ENCODE assay signal across 1 cellular context in the genomic region with DNA sequence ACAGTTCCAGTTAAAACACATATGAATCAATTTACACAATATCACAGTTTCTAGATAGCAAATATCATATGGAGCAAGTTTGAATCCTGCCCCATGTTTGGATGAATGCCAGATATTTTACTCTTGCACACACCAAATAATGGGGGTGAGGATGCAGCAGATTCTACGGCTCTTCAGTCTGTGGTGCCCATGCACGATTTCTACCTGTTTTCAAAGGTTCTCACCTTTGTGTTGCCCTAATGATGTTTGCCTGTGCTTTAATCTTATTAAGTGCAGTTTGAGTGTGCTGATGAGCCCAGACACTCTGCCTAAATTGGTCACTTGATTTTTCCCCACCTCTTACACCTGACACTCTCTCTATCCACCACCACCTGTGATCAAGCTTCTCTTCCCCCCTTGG.
TF ChIP-seq lines count a peak whose summit lies in the region.

No MANE protein-coding gene starts in this region.

TF ChIP-seq in WTC11, 78 proteins besides CTCF, POLR2A, EP300 and RAD21 (continued from another document and continues in another):
- TF ChIP-seq, protein P1, sequence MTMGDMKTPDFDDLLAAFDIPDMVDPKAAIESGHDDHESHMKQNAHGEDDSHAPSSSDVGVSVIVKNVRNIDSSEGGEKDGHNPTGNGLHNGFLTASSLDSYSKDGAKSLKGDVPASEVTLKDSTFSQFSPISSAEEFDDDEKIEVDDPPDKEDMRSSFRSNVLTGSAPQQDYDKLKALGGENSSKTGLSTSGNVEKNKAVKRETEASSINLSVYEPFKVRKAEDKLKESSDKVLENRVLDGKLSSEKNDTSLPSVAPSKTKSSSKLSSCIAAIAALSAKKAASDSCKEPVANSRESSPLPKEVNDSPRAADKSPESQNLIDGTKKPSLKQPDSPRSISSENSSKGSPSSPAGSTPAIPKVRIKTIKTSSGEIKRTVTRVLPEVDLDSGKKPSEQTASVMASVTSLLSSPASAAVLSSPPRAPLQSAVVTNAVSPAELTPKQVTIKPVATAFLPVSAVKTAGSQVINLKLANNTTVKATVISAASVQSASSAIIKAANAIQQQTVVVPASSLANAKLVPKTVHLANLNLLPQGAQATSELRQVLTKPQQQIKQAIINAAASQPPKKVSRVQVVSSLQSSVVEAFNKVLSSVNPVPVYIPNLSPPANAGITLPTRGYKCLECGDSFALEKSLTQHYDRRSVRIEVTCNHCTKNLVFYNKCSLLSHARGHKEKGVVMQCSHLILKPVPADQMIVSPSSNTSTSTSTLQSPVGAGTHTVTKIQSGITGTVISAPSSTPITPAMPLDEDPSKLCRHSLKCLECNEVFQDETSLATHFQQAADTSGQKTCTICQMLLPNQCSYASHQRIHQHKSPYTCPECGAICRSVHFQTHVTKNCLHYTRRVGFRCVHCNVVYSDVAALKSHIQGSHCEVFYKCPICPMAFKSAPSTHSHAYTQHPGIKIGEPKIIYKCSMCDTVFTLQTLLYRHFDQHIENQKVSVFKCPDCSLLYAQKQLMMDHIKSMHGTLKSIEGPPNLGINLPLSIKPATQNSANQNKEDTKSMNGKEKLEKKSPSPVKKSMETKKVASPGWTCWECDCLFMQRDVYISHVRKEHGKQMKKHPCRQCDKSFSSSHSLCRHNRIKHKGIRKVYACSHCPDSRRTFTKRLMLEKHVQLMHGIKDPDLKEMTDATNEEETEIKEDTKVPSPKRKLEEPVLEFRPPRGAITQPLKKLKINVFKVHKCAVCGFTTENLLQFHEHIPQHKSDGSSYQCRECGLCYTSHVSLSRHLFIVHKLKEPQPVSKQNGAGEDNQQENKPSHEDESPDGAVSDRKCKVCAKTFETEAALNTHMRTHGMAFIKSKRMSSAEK (CRISPR knock-in tag; IDR thresholded peaks at IDR 0.05; ENCODE audit: borderline replicate concordance): peak; percentile 71; the same call in 1 of the 2 replicates
- TF ChIP-seq TP53 (CRISPR knock-in tag; IDR thresholded peaks at IDR 0.05): no peak
- no peak for TF ChIP-seq TEAD4 (CRISPR knock-in tag; IDR thresholded peaks at IDR 0.05)
- no peak for TF ChIP-seq ATF1 (CRISPR knock-in tag; IDR thresholded peaks at IDR 0.05)
- TF ChIP-seq, protein P2, sequence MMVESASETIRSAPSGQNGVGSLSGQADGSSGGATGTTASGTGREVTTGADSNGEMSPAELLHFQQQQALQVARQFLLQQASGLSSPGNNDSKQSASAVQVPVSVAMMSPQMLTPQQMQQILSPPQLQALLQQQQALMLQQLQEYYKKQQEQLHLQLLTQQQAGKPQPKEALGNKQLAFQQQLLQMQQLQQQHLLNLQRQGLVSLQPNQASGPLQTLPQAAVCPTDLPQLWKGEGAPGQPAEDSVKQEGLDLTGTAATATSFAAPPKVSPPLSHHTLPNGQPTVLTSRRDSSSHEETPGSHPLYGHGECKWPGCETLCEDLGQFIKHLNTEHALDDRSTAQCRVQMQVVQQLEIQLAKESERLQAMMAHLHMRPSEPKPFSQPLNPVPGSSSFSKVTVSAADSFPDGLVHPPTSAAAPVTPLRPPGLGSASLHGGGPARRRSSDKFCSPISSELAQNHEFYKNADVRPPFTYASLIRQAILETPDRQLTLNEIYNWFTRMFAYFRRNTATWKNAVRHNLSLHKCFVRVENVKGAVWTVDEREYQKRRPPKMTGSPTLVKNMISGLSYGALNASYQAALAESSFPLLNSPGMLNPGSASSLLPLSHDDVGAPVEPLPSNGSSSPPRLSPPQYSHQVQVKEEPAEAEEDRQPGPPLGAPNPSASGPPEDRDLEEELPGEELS (CRISPR knock-in tag; IDR thresholded peaks at IDR 0.05): no peak
- TF ChIP-seq, protein P3, sequence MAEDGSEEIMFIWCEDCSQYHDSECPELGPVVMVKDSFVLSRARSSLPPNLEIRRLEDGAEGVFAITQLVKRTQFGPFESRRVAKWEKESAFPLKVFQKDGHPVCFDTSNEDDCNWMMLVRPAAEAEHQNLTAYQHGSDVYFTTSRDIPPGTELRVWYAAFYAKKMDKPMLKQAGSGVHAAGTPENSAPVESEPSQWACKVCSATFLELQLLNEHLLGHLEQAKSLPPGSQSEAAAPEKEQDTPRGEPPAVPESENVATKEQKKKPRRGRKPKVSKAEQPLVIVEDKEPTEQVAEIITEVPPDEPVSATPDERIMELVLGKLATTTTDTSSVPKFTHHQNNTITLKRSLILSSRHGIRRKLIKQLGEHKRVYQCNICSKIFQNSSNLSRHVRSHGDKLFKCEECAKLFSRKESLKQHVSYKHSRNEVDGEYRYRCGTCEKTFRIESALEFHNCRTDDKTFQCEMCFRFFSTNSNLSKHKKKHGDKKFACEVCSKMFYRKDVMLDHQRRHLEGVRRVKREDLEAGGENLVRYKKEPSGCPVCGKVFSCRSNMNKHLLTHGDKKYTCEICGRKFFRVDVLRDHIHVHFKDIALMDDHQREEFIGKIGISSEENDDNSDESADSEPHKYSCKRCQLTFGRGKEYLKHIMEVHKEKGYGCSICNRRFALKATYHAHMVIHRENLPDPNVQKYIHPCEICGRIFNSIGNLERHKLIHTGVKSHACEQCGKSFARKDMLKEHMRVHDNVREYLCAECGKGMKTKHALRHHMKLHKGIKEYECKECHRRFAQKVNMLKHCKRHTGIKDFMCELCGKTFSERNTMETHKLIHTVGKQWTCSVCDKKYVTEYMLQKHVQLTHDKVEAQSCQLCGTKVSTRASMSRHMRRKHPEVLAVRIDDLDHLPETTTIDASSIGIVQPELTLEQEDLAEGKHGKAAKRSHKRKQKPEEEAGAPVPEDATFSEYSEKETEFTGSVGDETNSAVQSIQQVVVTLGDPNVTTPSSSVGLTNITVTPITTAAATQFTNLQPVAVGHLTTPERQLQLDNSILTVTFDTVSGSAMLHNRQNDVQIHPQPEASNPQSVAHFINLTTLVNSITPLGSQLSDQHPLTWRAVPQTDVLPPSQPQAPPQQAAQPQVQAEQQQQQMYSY (CRISPR knock-in tag; IDR thresholded peaks at IDR 0.05): no peak
- no peak for TF ChIP-seq SP1 (CRISPR knock-in tag; conservative IDR thresholded peaks at IDR 0.05)
- no peak for TF ChIP-seq ZNF219 (CRISPR knock-in tag; IDR thresholded peaks at IDR 0.05; ENCODE audit: borderline replicate concordance)
- TF ChIP-seq CREM (CRISPR knock-in tag; IDR thresholded peaks at IDR 0.05): no peak
- no peak for TF ChIP-seq ZBTB21 (CRISPR knock-in tag; IDR thresholded peaks at IDR 0.05; ENCODE audit: borderline replicate concordance)
- TF ChIP-seq NFATC4 (CRISPR knock-in tag; IDR thresholded peaks at IDR 0.05): peak; percentile 86
- TF ChIP-seq, protein P4, sequence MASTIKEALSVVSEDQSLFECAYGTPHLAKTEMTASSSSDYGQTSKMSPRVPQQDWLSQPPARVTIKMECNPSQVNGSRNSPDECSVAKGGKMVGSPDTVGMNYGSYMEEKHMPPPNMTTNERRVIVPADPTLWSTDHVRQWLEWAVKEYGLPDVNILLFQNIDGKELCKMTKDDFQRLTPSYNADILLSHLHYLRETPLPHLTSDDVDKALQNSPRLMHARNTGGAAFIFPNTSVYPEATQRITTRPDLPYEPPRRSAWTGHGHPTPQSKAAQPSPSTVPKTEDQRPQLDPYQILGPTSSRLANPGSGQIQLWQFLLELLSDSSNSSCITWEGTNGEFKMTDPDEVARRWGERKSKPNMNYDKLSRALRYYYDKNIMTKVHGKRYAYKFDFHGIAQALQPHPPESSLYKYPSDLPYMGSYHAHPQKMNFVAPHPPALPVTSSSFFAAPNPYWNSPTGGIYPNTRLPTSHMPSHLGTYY (CRISPR knock-in tag; IDR thresholded peaks at IDR 0.05): no peak
- no peak for TF ChIP-seq OVOL2 (CRISPR knock-in tag; IDR thresholded peaks at IDR 0.05; ENCODE audit: borderline replicate concordance)
- TF ChIP-seq, protein P5, sequence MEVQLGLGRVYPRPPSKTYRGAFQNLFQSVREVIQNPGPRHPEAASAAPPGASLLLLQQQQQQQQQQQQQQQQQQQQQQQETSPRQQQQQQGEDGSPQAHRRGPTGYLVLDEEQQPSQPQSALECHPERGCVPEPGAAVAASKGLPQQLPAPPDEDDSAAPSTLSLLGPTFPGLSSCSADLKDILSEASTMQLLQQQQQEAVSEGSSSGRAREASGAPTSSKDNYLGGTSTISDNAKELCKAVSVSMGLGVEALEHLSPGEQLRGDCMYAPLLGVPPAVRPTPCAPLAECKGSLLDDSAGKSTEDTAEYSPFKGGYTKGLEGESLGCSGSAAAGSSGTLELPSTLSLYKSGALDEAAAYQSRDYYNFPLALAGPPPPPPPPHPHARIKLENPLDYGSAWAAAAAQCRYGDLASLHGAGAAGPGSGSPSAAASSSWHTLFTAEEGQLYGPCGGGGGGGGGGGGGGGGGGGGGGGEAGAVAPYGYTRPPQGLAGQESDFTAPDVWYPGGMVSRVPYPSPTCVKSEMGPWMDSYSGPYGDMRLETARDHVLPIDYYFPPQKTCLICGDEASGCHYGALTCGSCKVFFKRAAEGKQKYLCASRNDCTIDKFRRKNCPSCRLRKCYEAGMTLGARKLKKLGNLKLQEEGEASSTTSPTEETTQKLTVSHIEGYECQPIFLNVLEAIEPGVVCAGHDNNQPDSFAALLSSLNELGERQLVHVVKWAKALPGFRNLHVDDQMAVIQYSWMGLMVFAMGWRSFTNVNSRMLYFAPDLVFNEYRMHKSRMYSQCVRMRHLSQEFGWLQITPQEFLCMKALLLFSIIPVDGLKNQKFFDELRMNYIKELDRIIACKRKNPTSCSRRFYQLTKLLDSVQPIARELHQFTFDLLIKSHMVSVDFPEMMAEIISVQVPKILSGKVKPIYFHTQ (CRISPR knock-in tag; IDR thresholded peaks at IDR 0.05): no peak; the same call in 1 of the 2 replicates
- peak; percentile 83 for TF ChIP-seq ZNF416 (CRISPR knock-in tag; IDR thresholded peaks at IDR 0.05)
- TF ChIP-seq, protein P6, sequence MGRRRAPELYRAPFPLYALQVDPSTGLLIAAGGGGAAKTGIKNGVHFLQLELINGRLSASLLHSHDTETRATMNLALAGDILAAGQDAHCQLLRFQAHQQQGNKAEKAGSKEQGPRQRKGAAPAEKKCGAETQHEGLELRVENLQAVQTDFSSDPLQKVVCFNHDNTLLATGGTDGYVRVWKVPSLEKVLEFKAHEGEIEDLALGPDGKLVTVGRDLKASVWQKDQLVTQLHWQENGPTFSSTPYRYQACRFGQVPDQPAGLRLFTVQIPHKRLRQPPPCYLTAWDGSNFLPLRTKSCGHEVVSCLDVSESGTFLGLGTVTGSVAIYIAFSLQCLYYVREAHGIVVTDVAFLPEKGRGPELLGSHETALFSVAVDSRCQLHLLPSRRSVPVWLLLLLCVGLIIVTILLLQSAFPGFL (CRISPR knock-in tag; IDR thresholded peaks at IDR 0.05; ENCODE audit: borderline replicate concordance): no peak
- TF ChIP-seq RORB (CRISPR knock-in tag; IDR thresholded peaks at IDR 0.05): no peak
- TF ChIP-seq ZNF138 (CRISPR knock-in tag; conservative IDR thresholded peaks at IDR 0.05): no peak
- TF ChIP-seq, protein P7, sequence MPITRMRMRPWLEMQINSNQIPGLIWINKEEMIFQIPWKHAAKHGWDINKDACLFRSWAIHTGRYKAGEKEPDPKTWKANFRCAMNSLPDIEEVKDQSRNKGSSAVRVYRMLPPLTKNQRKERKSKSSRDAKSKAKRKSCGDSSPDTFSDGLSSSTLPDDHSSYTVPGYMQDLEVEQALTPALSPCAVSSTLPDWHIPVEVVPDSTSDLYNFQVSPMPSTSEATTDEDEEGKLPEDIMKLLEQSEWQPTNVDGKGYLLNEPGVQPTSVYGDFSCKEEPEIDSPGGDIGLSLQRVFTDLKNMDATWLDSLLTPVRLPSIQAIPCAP (CRISPR knock-in tag; IDR thresholded peaks at IDR 0.05): no peak
- no peak for TF ChIP-seq ETV6 (CRISPR knock-in tag; IDR thresholded peaks at IDR 0.05)
- TF ChIP-seq, protein P8, sequence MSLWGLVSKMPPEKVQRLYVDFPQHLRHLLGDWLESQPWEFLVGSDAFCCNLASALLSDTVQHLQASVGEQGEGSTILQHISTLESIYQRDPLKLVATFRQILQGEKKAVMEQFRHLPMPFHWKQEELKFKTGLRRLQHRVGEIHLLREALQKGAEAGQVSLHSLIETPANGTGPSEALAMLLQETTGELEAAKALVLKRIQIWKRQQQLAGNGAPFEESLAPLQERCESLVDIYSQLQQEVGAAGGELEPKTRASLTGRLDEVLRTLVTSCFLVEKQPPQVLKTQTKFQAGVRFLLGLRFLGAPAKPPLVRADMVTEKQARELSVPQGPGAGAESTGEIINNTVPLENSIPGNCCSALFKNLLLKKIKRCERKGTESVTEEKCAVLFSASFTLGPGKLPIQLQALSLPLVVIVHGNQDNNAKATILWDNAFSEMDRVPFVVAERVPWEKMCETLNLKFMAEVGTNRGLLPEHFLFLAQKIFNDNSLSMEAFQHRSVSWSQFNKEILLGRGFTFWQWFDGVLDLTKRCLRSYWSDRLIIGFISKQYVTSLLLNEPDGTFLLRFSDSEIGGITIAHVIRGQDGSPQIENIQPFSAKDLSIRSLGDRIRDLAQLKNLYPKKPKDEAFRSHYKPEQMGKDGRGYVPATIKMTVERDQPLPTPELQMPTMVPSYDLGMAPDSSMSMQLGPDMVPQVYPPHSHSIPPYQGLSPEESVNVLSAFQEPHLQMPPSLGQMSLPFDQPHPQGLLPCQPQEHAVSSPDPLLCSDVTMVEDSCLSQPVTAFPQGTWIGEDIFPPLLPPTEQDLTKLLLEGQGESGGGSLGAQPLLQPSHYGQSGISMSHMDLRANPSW (CRISPR knock-in tag; conservative IDR thresholded peaks at IDR 0.05; ENCODE audit: low read depth): no peak
- no peak for TF ChIP-seq NR3C1 (CRISPR knock-in tag; conservative IDR thresholded peaks at IDR 0.05; ENCODE audit: low read depth)
- TF ChIP-seq, protein P9, sequence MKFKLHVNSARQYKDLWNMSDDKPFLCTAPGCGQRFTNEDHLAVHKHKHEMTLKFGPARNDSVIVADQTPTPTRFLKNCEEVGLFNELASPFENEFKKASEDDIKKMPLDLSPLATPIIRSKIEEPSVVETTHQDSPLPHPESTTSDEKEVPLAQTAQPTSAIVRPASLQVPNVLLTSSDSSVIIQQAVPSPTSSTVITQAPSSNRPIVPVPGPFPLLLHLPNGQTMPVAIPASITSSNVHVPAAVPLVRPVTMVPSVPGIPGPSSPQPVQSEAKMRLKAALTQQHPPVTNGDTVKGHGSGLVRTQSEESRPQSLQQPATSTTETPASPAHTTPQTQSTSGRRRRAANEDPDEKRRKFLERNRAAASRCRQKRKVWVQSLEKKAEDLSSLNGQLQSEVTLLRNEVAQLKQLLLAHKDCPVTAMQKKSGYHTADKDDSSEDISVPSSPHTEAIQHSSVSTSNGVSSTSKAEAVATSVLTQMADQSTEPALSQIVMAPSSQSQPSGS (CRISPR knock-in tag; IDR thresholded peaks at IDR 0.05; ENCODE audit: borderline replicate concordance, low read depth): no peak
